8 cellular contexts compared by ENCODE assay signal in the genomic region with DNA sequence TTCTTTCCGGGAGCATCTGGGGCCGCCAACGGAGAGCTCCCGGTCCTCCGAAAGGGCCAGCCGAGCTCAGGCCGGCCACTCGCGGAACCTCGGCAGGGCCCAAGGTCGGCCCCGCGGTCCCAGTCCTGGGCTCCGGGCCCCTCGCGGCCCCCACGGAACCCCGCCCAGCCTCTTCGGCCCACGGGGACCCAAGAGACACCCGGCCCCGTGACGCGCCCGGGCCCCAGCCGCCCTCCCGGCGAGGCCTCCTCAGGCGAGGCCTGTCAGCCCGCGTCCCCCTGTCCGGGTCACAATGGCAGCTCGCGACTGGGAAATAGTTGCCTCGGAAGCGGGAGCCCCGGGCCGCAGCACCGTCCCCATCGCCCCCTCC. TPM values are rescaled to one million over a fixed set of nuclear protein-coding genes. Genes with fewer than 3 reads are reported as not detected.
A peak's percentile ranks its signal among the peaks of the same experiment; 100 is the strongest.
DNase-seq lines count a peak whose midpoint lies in the region; ATAC-seq and TF ChIP-seq lines count a peak whose summit lies in the region.
"Not testable (repeated sequence)": the region's sequence is repeated elsewhere in the genome, so short reads cannot be mapped to it uniquely, and the experiment has no call there.

No MANE protein-coding gene starts in this region.

- H3K4me3 ChIP-seq in OCI-LY3 (ENCODE audit: low read length), result peak overlapping the region; percentile 81
- H3K4me3 ChIP-seq in esophagus squamous epithelium, result peak overlapping the region; percentile 68 to 90 (median 76)
- H3K4me3 ChIP-seq in mesodermal cell (ENCODE audit: extremely low read depth, insufficient read depth, low read length, poor library complexity, severe bottlenecking), result peak overlapping the region; percentile 56

- H3K36me3 ChIP-seq in OCI-LY3 (replicated peaks; ENCODE audit: low read depth, low read length); esophagus squamous epithelium; mesodermal cell (ENCODE audit: control insufficient read depth, insufficient read depth, low read length): not testable (repeated sequence)

- H3K79me2 ChIP-seq in OCI-LY3 (ENCODE audit: low read length), result not testable (repeated sequence)

- H3K36me3 Mint-ChIP-seq in activated naive CD4-positive, alpha-beta T cell treated with anti-CD3 and anti-CD28 coated beads, Interleukin-2, amount 50 U/mL, for 24 hours; stimulated activated effector memory CD8-positive, alpha-beta T cell treated with anti-CD3 and anti-CD28 coated beads, Interleukin-12 subunit alpha, Interleukin-12 subunit beta, amount 100 ng/mL, for 72 hours: not testable (repeated sequence)

- not testable (repeated sequence) for H3K27me3 ChIP-seq in OCI-LY3 (ENCODE audit: low read depth, low read length); esophagus squamous epithelium

- peak overlapping the region; percentile 60 for H3K4me2 ChIP-seq in OCI-LY3 (ENCODE audit: low read length)

- not testable (repeated sequence) for DNase-seq in esophagus squamous epithelium (lab: John Stamatoyannopoulos, UW); stimulated activated effector memory CD8-positive, alpha-beta T cell treated with anti-CD3 and anti-CD28 coated beads, Interleukin-12 subunit alpha, Interleukin-12 subunit beta, amount 100 ng/mL, for 72 hours (ENCODE audit: low spot score in 2 of 2)

- H3K9me3 ChIP-seq in OCI-LY3 (ENCODE audit: insufficient read depth, low read length); esophagus squamous epithelium; mesodermal cell (ENCODE audit: control insufficient read depth, low read length): not testable (repeated sequence)

- peak; percentile 13 for ATAC-seq in GM21367 (IDR thresholded peaks at IDR 0.05; ENCODE audit: unreplicated experiment)
- peak; percentile 19 for ATAC-seq in HG03039 (IDR thresholded peaks at IDR 0.05; ENCODE audit: unreplicated experiment)
- peak; percentile 73 for ATAC-seq in stimulated activated effector memory CD8-positive, alpha-beta T cell treated with anti-CD3 and anti-CD28 coated beads, Interleukin-12 subunit alpha, Interleukin-12 subunit beta, amount 100 ng/mL, for 72 hours

- TF ChIP-seq POLR2A in esophagus squamous epithelium (IDR thresholded peaks at IDR 0.05), result not testable (repeated sequence)

- H4K20me1 ChIP-seq in OCI-LY3 (ENCODE audit: insufficient read depth, low read length), result not testable (repeated sequence)

- H3K27ac ChIP-seq in C4-2B (peak overlapping the region; percentile 74), esophagus squamous epithelium (peak overlapping the region; percentile 90 to 95 (median 93))
- H3K27ac ChIP-seq in OCI-LY3 (ENCODE audit: low read length); mesodermal cell (ENCODE audit: low read depth, low read length, severe bottlenecking): not testable (repeated sequence)

- not testable (repeated sequence) for H3K4me1 ChIP-seq in OCI-LY3 (ENCODE audit: low read length); mesodermal cell (ENCODE audit: control insufficient read depth, insufficient read depth, low read length, poor library complexity, severe bottlenecking)
- H3K4me1 ChIP-seq in esophagus squamous epithelium, result peaks cover 0 to 28% (median 1%) of the 10 kb centered on the region in 3 donors

- peak overlapping the region; percentile 66 for H3K9ac ChIP-seq in OCI-LY3 (ENCODE audit: low read length)

- H2AFZ ChIP-seq in OCI-LY3 (ENCODE audit: low read depth, low read length), result not testable (repeated sequence)

- no CpG with 5 or more reads among the region's 40 CpGs for WGBS in esophagus squamous epithelium, 2 donors
- 0% methylated on average over 1 to 5 of the region's 40 CpGs for WGBS in mesodermal cell (ENCODE audit: insufficient coverage in 2 of 2), 2 experiments

- H3K4me1 Mint-ChIP-seq in activated naive CD4-positive, alpha-beta T cell treated with anti-CD3 and anti-CD28 coated beads, Interleukin-2, amount 50 U/mL, for 24 hours; stimulated activated effector memory CD8-positive, alpha-beta T cell treated with anti-CD3 and anti-CD28 coated beads, Interleukin-12 subunit alpha, Interleukin-12 subunit beta, amount 100 ng/mL, for 72 hours: not testable (repeated sequence)

- H3K27me3 Mint-ChIP-seq in activated naive CD4-positive, alpha-beta T cell treated with anti-CD3 and anti-CD28 coated beads, Interleukin-2, amount 50 U/mL, for 24 hours, result not testable (repeated sequence)

- H3K9me3 Mint-ChIP-seq in activated naive CD4-positive, alpha-beta T cell treated with anti-CD3 and anti-CD28 coated beads, Interleukin-2, amount 50 U/mL, for 24 hours; stimulated activated effector memory CD8-positive, alpha-beta T cell treated with anti-CD3 and anti-CD28 coated beads, Interleukin-12 subunit alpha, Interleukin-12 subunit beta, amount 100 ng/mL, for 72 hours: not testable (repeated sequence)

- intact Hi-C loops in esophagus squamous epithelium (cut with DNase I), result not testable (repeated sequence)

- H3K27ac Mint-ChIP-seq in activated naive CD4-positive, alpha-beta T cell treated with anti-CD3 and anti-CD28 coated beads, Interleukin-2, amount 50 U/mL, for 24 hours, result not testable (repeated sequence)
- peak overlapping the region; percentile 71 for H3K27ac Mint-ChIP-seq in stimulated activated effector memory CD8-positive, alpha-beta T cell treated with anti-CD3 and anti-CD28 coated beads, Interleukin-12 subunit alpha, Interleukin-12 subunit beta, amount 100 ng/mL, for 72 hours

- peak overlapping the region; percentile 86 for H3K4me3 Mint-ChIP-seq in activated naive CD4-positive, alpha-beta T cell treated with anti-CD3 and anti-CD28 coated beads, Interleukin-2, amount 50 U/mL, for 24 hours
- peak overlapping the region; percentile 67 for H3K4me3 Mint-ChIP-seq in stimulated activated effector memory CD8-positive, alpha-beta T cell treated with anti-CD3 and anti-CD28 coated beads, Interleukin-12 subunit alpha, Interleukin-12 subunit beta, amount 100 ng/mL, for 72 hours

- TF ChIP-seq CTCF in C4-2B (conservative IDR thresholded peaks at IDR 0.05); OCI-LY3 (IDR thresholded peaks at IDR 0.05; ENCODE audit: low read depth, low read length); esophagus squamous epithelium (IDR thresholded peaks at IDR 0.05): not testable (repeated sequence)

RNA-seq across cellular contexts. Expression of gene PDPR, which starts 48.8 kb away (rescaled TPM):
- total RNA-seq in esophagus squamous epithelium, result 10 to 100 TPM in 3 of 4 donors, 1 to 10 TPM in 1; 5.0 to 24.6 (median 11.7) TPM
- 26.0 TPM for polyA plus RNA-seq in mesodermal cell (2013, experiment 1 of 2)
- 21.1 TPM for polyA plus RNA-seq in mesodermal cell (2013, experiment 2 of 2)

Comparison
In these comparisons a context has a peak if more than half of its experiments do, and no peak if none do; other contexts are left out.
1. ATAC-seq: peak in every context shown above with its lines; median percentile 73 in stimulated activated effector memory CD8-positive, alpha-beta T cell treated with anti-CD3 and anti-CD28 coated beads, Interleukin-12 subunit alpha, Interleukin-12 subunit beta, amount 100 ng/mL, for 72 hours; 19 in HG03039; 13 in GM21367.